17 cellular contexts compared by ENCODE assay signal in the genomic region with DNA sequence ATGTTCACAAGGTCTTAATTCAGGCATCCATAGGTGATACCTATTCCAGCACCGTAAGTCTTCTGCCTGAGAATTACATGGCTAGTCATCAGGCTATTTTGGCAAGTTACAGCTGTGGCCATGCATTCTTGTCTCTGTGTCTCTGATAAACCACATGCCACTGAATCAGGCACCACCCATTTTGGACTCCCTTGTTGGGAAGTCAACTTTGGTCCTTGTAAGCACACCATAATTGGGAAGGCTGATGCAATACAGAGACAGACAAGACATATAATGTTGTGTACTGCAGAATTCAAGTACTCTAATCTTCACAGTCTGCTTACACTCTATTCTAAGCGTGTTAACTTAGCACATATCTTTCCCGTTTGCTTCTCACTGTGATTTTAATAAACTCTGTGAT.
DNase-seq lines count a peak whose midpoint lies in the region; ATAC-seq, FAIRE-seq and TF ChIP-seq lines count a peak whose summit lies in the region.
"Had no signal": no experiment of that assay in that cellular context is flagged by ENCODE, and none has a peak within 500 bp of the region (broad histone marks: within the 10 kb centered on the region; RNA-seq: fewer than 3 reads in every experiment).

No MANE protein-coding gene starts in this region.

- H3K4me2 ChIP-seq in K562 (ENCODE audit: insufficient read depth, low read length) (peak overlapping the region; percentile 11; the same call in 1 of the 2 replicates), H9 (ENCODE audit: insufficient read depth, insufficient read length, low read length) (no peak overlapping the region)

- H4K20me1 ChIP-seq in K562 (replicated peaks; ENCODE audit: control insufficient read depth, insufficient read depth, low read length): no peaks in the 10 kb centered on the region
- no peaks in the 10 kb centered on the region for H4K20me1 ChIP-seq in H9 (ENCODE audit: control insufficient read depth, insufficient read depth, insufficient read length)

- no peak overlapping the region for H4K5ac ChIP-seq in H9 (ENCODE audit: insufficient read length, low read depth, low read length)

- peak; percentile 61 to 95 (median 74) for ATAC-seq in heart right ventricle
- peak; percentile 81 for ATAC-seq in K562
- ATAC-seq in left ventricle myocardium superior: peak; percentile 85
- no peak for ATAC-seq in HG03565 (IDR thresholded peaks at IDR 0.05; ENCODE audit: unreplicated experiment)

- TF ChIP-seq CTCF in heart right ventricle (IDR thresholded peaks at IDR 0.05) (no peak), K562 (IDR thresholded peaks at IDR 0.05 in 2 of 3, conservative IDR thresholded peaks at IDR 0.05 in 1 of 3; ENCODE audit: insufficient read depth in 2 of 3, low read depth in 1 of 3, low read length in 3 of 3) (no peak), H9 (conservative IDR thresholded peaks at IDR 0.05) (no peak)

- no peak overlapping the region for H2BK120ac ChIP-seq in H9 (ENCODE audit: low read depth, low read length, poor library complexity, severe bottlenecking)

- H3K4ac ChIP-seq in H9 (ENCODE audit: low read depth, low read length): no peak overlapping the region

- no peak overlapping the region for H3K27ac Mint-ChIP-seq in H9

- no peak overlapping the region for H3K9ac ChIP-seq in K562 (ENCODE audit: insufficient read depth in 1 of 2, low read depth in 2 of 2, low read length in 2 of 2)
- no peak overlapping the region for H3K9ac ChIP-seq in H9 (ENCODE audit: extremely low read depth, insufficient read length, low read length)

- no peak overlapping the region for H3K4me3 Mint-ChIP-seq in H9

- peaks cover 7 to 9% of the 10 kb centered on the region in 2 experiments for H3K4me1 Mint-ChIP-seq in H9

- H3K27me3 Mint-ChIP-seq in H9 (ENCODE audit: low read depth): no peaks in the 10 kb centered on the region; the same call in 1 of the 2 replicates

- no peak for TF ChIP-seq EP300 in K562 (IDR thresholded peaks at IDR 0.05; ENCODE audit: low read length)

- H3K9me3 ChIP-seq in heart right ventricle: no peaks in the 10 kb centered on the region
- H3K9me3 ChIP-seq in K562 (replicated peaks; ENCODE audit: control insufficient read depth, insufficient read depth, low read depth, low read length): no peaks in the 10 kb centered on the region
- H3K9me3 ChIP-seq in H9 (ENCODE audit: control insufficient read depth, low read depth, low read length): no peaks in the 10 kb centered on the region
- H3K9me3 ChIP-seq: Caco-2 had no signal

- H2AK5ac ChIP-seq in H9 (ENCODE audit: insufficient read length, low read length): no peak overlapping the region

- H3K27me3 ChIP-seq in heart right ventricle (no peaks in the 10 kb centered on the region), K562 (ENCODE audit: control insufficient read depth in 2 of 2, insufficient read depth in 2 of 2, low read length in 2 of 2) (no peaks in the 10 kb centered on the region), H9 (ENCODE audit: insufficient read depth, low read length) (no peaks in the 10 kb centered on the region)

- H3K79me1 ChIP-seq in H9 (ENCODE audit: insufficient read depth, low read depth, low read length, poor library complexity, severe bottlenecking): no peaks in the 10 kb centered on the region

- H3K18ac ChIP-seq in H9 (ENCODE audit: insufficient read length, low read depth, low read length): no peak overlapping the region

- POLR2A ChIA-PET in K562 (lab: Yijun Ruan, JAX): no interaction called here

- no peak overlapping the region for H3K56ac ChIP-seq in H9 (ENCODE audit: insufficient read length, low read depth, low read length)

- H2AFZ ChIP-seq in K562 (ENCODE audit: low read depth, low read length) (no peak overlapping the region), H9 (ENCODE audit: low read length) (no peak overlapping the region)

- no peak for TF ChIP-seq POLR2A in K562 (conservative IDR thresholded peaks at IDR 0.05)

- no peak overlapping the region for H3K23ac ChIP-seq in H9 (ENCODE audit: insufficient read length, low read depth, low read length)

- H3K9me3 Mint-ChIP-seq in H9: peaks cover 56 to 61% of the 10 kb centered on the region in 2 experiments

- BruUV-seq in K562 (replicated peaks; lab: Mats Ljungman, UMichigan): no TSS peak

- H3K4me3 ChIP-seq in heart right ventricle (no peak overlapping the region), K562 (no peak overlapping the region)

- H4K8ac ChIP-seq in H9 (replicated peaks; ENCODE audit: insufficient read length, low read depth, low read length): no peak overlapping the region

- H2BK12ac ChIP-seq in H9 (ENCODE audit: insufficient read length, low read depth, low read length): no peak overlapping the region

- H3K36me3 ChIP-seq in heart right ventricle (no peaks in the 10 kb centered on the region), K562 (ENCODE audit: control insufficient read depth, insufficient read depth, low read length) (no peaks in the 10 kb centered on the region)

- DNase-seq in heart right ventricle (peak in 1 of 2 donors; percentile 13), cardiac septum (ENCODE audit: low spot score) (no peak), K562 (ENCODE audit: extremely low read depth in 1 of 4, low spot score in 3 of 4) (peak in 1 of 4 experiments; percentile 6), left ventricle myocardium superior (no peak), T-helper 9 cell (no peak), NCI-H1417 treated with DMSO at 0.1 percent for 48 hours (lab: John Stamatoyannopoulos, UW) (no peak), H9 (no peak)
- DNase-seq: AML-193, Caco-2, MM.1S, NCI-H1105 treated with DMSO at 0.1 percent for 48 hours, NCI-H187 treated with DMSO at 0.1 percent for 48 hours, NCI-H446, SHP77 had no signal

- WGBS in heart right ventricle, 2 donors: 54 to 73% methylated on average over 3 of the region's 3 CpGs
- 25% methylated on average over 3 of the region's 3 CpGs for WGBS in K562 (ENCODE audit: insufficient coverage, low coverage, missing lambda C conversion rate)
- no CpG with 5 or more reads among the region's 3 CpGs for WGBS in H9 (ENCODE audit: extremely low coverage, insufficient read length, low lambda C conversion rate)

- H2BK15ac ChIP-seq in H9 (ENCODE audit: low read depth, low read length): no peak overlapping the region

- H3K36me3 Mint-ChIP-seq in H9 (ENCODE audit: insufficient read depth in 1 of 3, low read depth in 3 of 3): peaks cover 1 to 10% (median 4%) of the 10 kb centered on the region in 3 experiments; a peak in 3 of 7 replicates

- no peak overlapping the region for H2BK20ac ChIP-seq in H9 (ENCODE audit: low read depth, low read length, poor library complexity, severe bottlenecking)

- in situ Hi-C loops in K562 (cut with MboI): no loop called here

- H3K4me1 ChIP-seq in heart right ventricle (no peaks in the 10 kb centered on the region), K562 (replicated peaks in 1 of 2; ENCODE audit: control insufficient read depth in 2 of 2, insufficient read depth in 2 of 2, low read length in 2 of 2) (peaks cover 0 to 3% of the 10 kb centered on the region in 2 experiments; a peak in 1 of 5 replicates), H9 (ENCODE audit: insufficient read depth, low read length) (no peaks in the 10 kb centered on the region)
- H3K4me1 ChIP-seq: Caco-2 had no signal

- no peaks in the 10 kb centered on the region for H3K23me2 ChIP-seq in H9 (ENCODE audit: insufficient read length, low read depth, low read length, poor library complexity, severe bottlenecking)

- TF ChIP-seq RAD21 in K562 (CRISPR knock-in tag; conservative IDR thresholded peaks at IDR 0.05 in 1 of 2, IDR thresholded peaks at IDR 0.05 in 1 of 2): no peak

- H3K9me1 ChIP-seq in K562 (ENCODE audit: control insufficient read depth, insufficient read depth, low read length): no peaks in the 10 kb centered on the region

- H2BK5ac ChIP-seq in H9 (ENCODE audit: insufficient read length, low read length): no peak overlapping the region

- intact Hi-C loops in heart right ventricle (cut with DNase I) (no loop called here), cardiac septum (cut with DNase I) (no loop called here), K562 (cut with micrococcal nuclease) (no loop called here), left ventricle myocardium superior (cut with micrococcal nuclease) (no loop called here)

- H3K27ac ChIP-seq in heart right ventricle (peak overlapping the region in 3 of 10 donors; percentile 44 to 63 (median 59)), K562 (ENCODE audit: extremely low read depth, low read depth, low read length) (no peak overlapping the region; the same call in 2 of the 3 replicates), H9 (ENCODE audit: insufficient read length, low read depth, low read length) (no peak overlapping the region)

- H3T11ph ChIP-seq in H9 (ENCODE audit: low read length): no peak overlapping the region

- FAIRE-seq in K562 (lab: Jason Lieb, UNC): no peak
- FAIRE-seq: A204.1, GM18507 had no signal

- no peak overlapping the region for H3K14ac ChIP-seq in H9 (ENCODE audit: insufficient read depth, low read length)

- CTCF ChIA-PET in K562 (lab: Yijun Ruan, JAX; ENCODE audit: low intra/inter-chr PET ratio): no interaction called here

- H4K91ac ChIP-seq in H9 (ENCODE audit: insufficient read length, low read depth, low read length): no peak overlapping the region

- H3K79me2 ChIP-seq in K562 (ENCODE audit: control insufficient read depth, insufficient read depth, low read length) (no peaks in the 10 kb centered on the region), H9 (ENCODE audit: insufficient read depth, low read length) (no peaks in the 10 kb centered on the region)

TF ChIP-seq in K562, 482 proteins besides CTCF, POLR2A, EP300 and RAD21 (continues in another document):
- TF ChIP-seq MTA3 (IDR thresholded peaks at IDR 0.05; ENCODE audit: borderline replicate concordance) (no peak), GTF2E2 (tag; IDR thresholded peaks at IDR 0.05) (no peak), EP400 (IDR thresholded peaks at IDR 0.05) (peak; percentile 35; the same call in 1 of the 2 replicates), E2F4 (CRISPR knock-in tag; IDR thresholded peaks at IDR 0.05; ENCODE audit: low read depth) (no peak)
